11 cellular contexts compared by ENCODE assay signal in genomic region chr15:74136584-74137543, GRCh38. TPM values are rescaled to one million over a fixed set of nuclear protein-coding genes. Genes with fewer than 3 reads are reported as not detected.
DNase-seq lines count a peak whose midpoint lies in the region; FAIRE-seq and TF ChIP-seq lines count a peak whose summit lies in the region.
"Had no signal": no experiment of that assay in that cellular context is flagged by ENCODE, and none has a peak within 500 bp of the region (broad histone marks: within the 10 kb centered on the region; RNA-seq: fewer than 3 reads in every experiment).

No MANE protein-coding gene starts in this region.

- TF ChIP-seq CTCF in Peyer's patch (IDR thresholded peaks at IDR 0.05) (no peak), glutamatergic neuron (IDR thresholded peaks at IDR 0.05; ENCODE audit: partially characterized antibody, unreplicated experiment) (no peak)

- DNase-seq in Peyer's patch, result no peak
- DNase-seq in glutamatergic neuron, result no peak
- DNase-seq in skeletal muscle cell (ENCODE audit: low read depth), result no peak
- DNase-seq in GM19239 (ENCODE audit: insufficient read length, low spot score), result no peak
- no peak for DNase-seq in activated CD4-positive, CD25-positive, alpha-beta regulatory T cell treated with anti-CD3 and anti-CD28 coated beads, Interleukin-2, amount 50 U/mL, for 72 hours
- no peak for DNase-seq in NCI-H226
- no peak for DNase-seq in cortex of kidney (lab: John Stamatoyannopoulos, UW)

- H3K4me3 ChIP-seq in GM08714 (ENCODE audit: low read length) (peak overlapping the region; percentile 35; the same call in 1 of the 2 replicates), Peyer's patch (peak overlapping the region; percentile 17 to 47 (median 44)), skeletal muscle cell (ENCODE audit: low read depth, low read length) (peak overlapping the region; percentile 50)

- peak overlapping the region; percentile 73 for H3K27ac Mint-ChIP-seq in glutamatergic neuron (ENCODE audit: unreplicated experiment)

- peaks cover 0 to 27% (median 16%) of the 10 kb centered on the region in 4 donors for H3K4me1 ChIP-seq in Peyer's patch

- H3K36me3 Mint-ChIP-seq in glutamatergic neuron (ENCODE audit: unreplicated experiment), result peaks cover 4% of the 10 kb centered on the region

- peaks cover 7% of the 10 kb centered on the region for H3K9me3 Mint-ChIP-seq in glutamatergic neuron (ENCODE audit: unreplicated experiment)

- peak overlapping the region; percentile 80 for H3K4me3 Mint-ChIP-seq in glutamatergic neuron (ENCODE audit: unreplicated experiment)

- no peaks in the 10 kb centered on the region for H3K36me3 ChIP-seq in Peyer's patch

- H3K9me3 ChIP-seq in Peyer's patch, result no peaks in the 10 kb centered on the region

- peaks cover 0 to 39% of the 10 kb centered on the region in 2 donors for H3K27me3 ChIP-seq in Peyer's patch

- peaks cover 20% of the 10 kb centered on the region for H3K4me1 Mint-ChIP-seq in glutamatergic neuron (ENCODE audit: low read depth, unreplicated experiment)

- H3K27me3 Mint-ChIP-seq in glutamatergic neuron (ENCODE audit: unreplicated experiment), result peaks cover 27% of the 10 kb centered on the region

- TF ChIP-seq POLR2A in Peyer's patch (IDR thresholded peaks at IDR 0.05), result no peak

- H3K27ac ChIP-seq in Peyer's patch, result peak overlapping the region in 3 of 4 donors; percentile 36 to 63 (median 59)

- no peak for FAIRE-seq in GM19239 (lab: Jason Lieb, UNC)

RNA-seq across cellular contexts. Expression of gene ISLR2, which starts 6.5 kb away (rescaled TPM):
- under 1 TPM in 3 of 4 donors, not detected in 1; 0.66 to 0.94 (median 0.70) TPM for total RNA-seq in Peyer's patch
- total RNA-seq in glutamatergic neuron (ENCODE audit: unreplicated experiment), result 21.1 TPM
- total RNA-seq: SK-MEL-5 had no signal

RNA-seq across cellular contexts. Expression of gene ISLR, which starts 36.6 kb away (rescaled TPM):
- total RNA-seq in Peyer's patch (10 to 100 TPM in 3 of 4 donors, 1 to 10 TPM in 1; 6.3 to 22.8 (median 17.5) TPM), glutamatergic neuron (ENCODE audit: unreplicated experiment) (1.2 TPM)
- total RNA-seq: SK-MEL-5 had no signal

RNA-seq across cellular contexts. Expression of gene GOLGA6A, which starts 54.5 kb away (rescaled TPM):
- total RNA-seq in Peyer's patch, result under 1 TPM in 1 of 4 donors, not detected in 3; 0.38 TPM
- 0.83 TPM for total RNA-seq in glutamatergic neuron (ENCODE audit: unreplicated experiment)
- total RNA-seq: glomerular endothelial cell, SK-MEL-5, temporal lobe had no signal

Comparison
In these comparisons a context has a peak if more than half of its experiments do, and no peak if none do; other contexts are left out.
1. RNA of gene ISLR2, which starts 6.5 kb away (total RNA-seq): 21.1 TPM in glutamatergic neuron (single experiment); 0.66 to 0.94 TPM in Peyer's patch; every median in the first group is over 10 times any median in the second.
2. Peak in every context shown above with its lines, with median percentiles within 50 percentile points of each other: H3K4me3 ChIP-seq.